ENCODE assay signal across 21 cellular contexts in the genomic region with DNA sequence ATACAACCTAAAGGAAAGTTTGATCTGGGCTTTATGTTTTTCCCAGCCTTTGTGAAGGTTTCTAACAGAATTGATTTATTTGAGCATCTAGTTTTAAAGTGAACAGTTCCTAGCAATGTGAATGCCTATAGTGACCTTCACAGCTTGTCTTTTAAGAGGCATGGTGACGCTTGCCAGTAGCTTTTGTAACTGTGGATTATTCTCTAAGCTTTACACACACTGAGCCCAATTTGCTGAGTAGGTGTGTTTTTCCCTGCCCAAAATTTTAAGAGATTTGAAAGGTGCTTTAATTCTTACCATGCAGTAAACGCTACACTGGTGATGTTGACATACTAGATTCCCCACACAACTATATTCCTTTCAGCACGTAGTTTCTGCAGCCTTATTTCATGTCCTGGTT.
"Had no signal": no experiment of that assay in that cellular context is flagged by ENCODE, and none has a peak within 500 bp of the region (broad histone marks: within the 10 kb centered on the region; RNA-seq: fewer than 3 reads in every experiment).

No MANE protein-coding gene starts in this region.

- DNase-seq: effector memory CD8-positive, alpha-beta T cell; esophagus squamous epithelium; foreskin fibroblast; glutamatergic neuron; kidney; left cardiac atrium; left ventricle myocardium inferior; mesendoderm; naive thymus-derived CD4-positive, alpha-beta T cell; nephron progenitor cell; psoas muscle; retina; sigmoid colon; stimulated activated CD4-positive, alpha-beta T cell treated with anti-CD3 and anti-CD28 coated beads, Interleukin-12 subunit alpha, Interleukin-12 subunit beta, amount 100 ng/mL, for 4 hours; stimulated activated naive CD4-positive, alpha-beta T cell treated with Interleukin-2 at 50 U/mL for 16 hours; trophoblast cell had no signal

- H3K36me3 ChIP-seq: esophagus squamous epithelium, gastroesophageal sphincter, left ventricle myocardium inferior, neutrophil, sigmoid colon had no signal

- H3K4me1 ChIP-seq: esophagus squamous epithelium, psoas muscle had no signal

- H3K36me3 Mint-ChIP-seq: naive thymus-derived CD4-positive, alpha-beta T cell had no signal

- H3K4me1 Mint-ChIP-seq: nephron progenitor cell had no signal

- H3K27ac Mint-ChIP-seq: effector memory CD8-positive, alpha-beta T cell; naive thymus-derived CD4-positive, alpha-beta T cell; nephron progenitor cell had no signal

- H3K27ac ChIP-seq: epithelial cell of prostate, esophagus squamous epithelium, gastroesophageal sphincter, left ventricle myocardium inferior, neutrophil, psoas muscle, sigmoid colon, skin epidermis had no signal

- H3K4me3 Mint-ChIP-seq: effector memory CD8-positive, alpha-beta T cell; naive thymus-derived CD4-positive, alpha-beta T cell; nephron progenitor cell had no signal

- H3K27me3 ChIP-seq: esophagus squamous epithelium, gastroesophageal sphincter, neutrophil, sigmoid colon had no signal

- H3K9me3 ChIP-seq: esophagus squamous epithelium, gastroesophageal sphincter, left ventricle myocardium inferior, neutrophil, psoas muscle, sigmoid colon had no signal

- H3K4me3 ChIP-seq: esophagus squamous epithelium, gastroesophageal sphincter, left ventricle myocardium inferior, lung, psoas muscle, sigmoid colon, skin epidermis had no signal

- H3K9me3 Mint-ChIP-seq: effector memory CD8-positive, alpha-beta T cell; naive thymus-derived CD4-positive, alpha-beta T cell; nephron progenitor cell had no signal

- ATAC-seq: effector memory CD8-positive, alpha-beta T cell; gastroesophageal sphincter; left cardiac atrium; naive thymus-derived CD4-positive, alpha-beta T cell; psoas muscle had no signal
